Comparison of ENCODE assay signal across 12 cellular contexts in genomic region chr20:16459019-16459700, GRCh38.
DNase-seq lines count a peak whose midpoint lies in the region; ATAC-seq and TF ChIP-seq lines count a peak whose summit lies in the region.
"Had no signal": no experiment of that assay in that cellular context is flagged by ENCODE, and none has a peak within 500 bp of the region (broad histone marks: within the 10 kb centered on the region; RNA-seq: fewer than 3 reads in every experiment).

No MANE protein-coding gene starts in this region.

- no peak overlapping the region; the same call in 1 of the 2 replicates for H3K4me2 ChIP-seq in IMR-90 (ENCODE audit: low read depth, low read length)

- no CpG with 5 or more reads among the region's 1 CpG for WGBS in IMR-90 (ENCODE audit: extremely low coverage in 2 of 2, insufficient read length in 1 of 2), 2 experiments
- WGBS in right lobe of liver (ENCODE audit: insufficient coverage, low coverage, low lambda C conversion rate, missing lambda C conversion rate), result 40% methylated on average over 1 of the region's 1 CpG

- intact Hi-C loops in IMR-90 (cut with micrococcal nuclease) (no loop called here), right lobe of liver (cut with DNase I) (no loop called here)

- no peak overlapping the region for H2BK120ac ChIP-seq in IMR-90 (ENCODE audit: low read depth, low read length)

- H3K36me3 ChIP-seq in IMR-90 (ENCODE audit: control insufficient read depth, insufficient read depth, low read length) (no peaks in the 10 kb centered on the region), right lobe of liver (no peaks in the 10 kb centered on the region)
- H3K36me3 ChIP-seq: ascending aorta had no signal

- H3K4me1 ChIP-seq in IMR-90 (ENCODE audit: control insufficient read depth, insufficient read depth, low read length) (0 out of 2 replicates have a peak, but pooled peaks cover 2% of the 10 kb centered on the region), right lobe of liver (no peaks in the 10 kb centered on the region)

- no peak overlapping the region for H4K91ac ChIP-seq in IMR-90 (ENCODE audit: insufficient read depth, low read depth, low read length)

- H4K5ac ChIP-seq in IMR-90 (ENCODE audit: low read depth, low read length), result no peak overlapping the region

- H3K9me3 ChIP-seq in IMR-90 (ENCODE audit: control insufficient read depth, insufficient read depth, low read length), result no peaks in the 10 kb centered on the region
- H3K9me3 ChIP-seq in right lobe of liver, result no peaks in the 10 kb centered on the region
- H3K9me3 ChIP-seq: ascending aorta had no signal

- H3K23ac ChIP-seq in IMR-90 (ENCODE audit: low read depth, low read length), result no peak overlapping the region

- no peak overlapping the region for H2AK5ac ChIP-seq in IMR-90 (ENCODE audit: low read depth, low read length)

- TF ChIP-seq CTCF in IMR-90 (conservative IDR thresholded peaks at IDR 0.05; ENCODE audit: low read depth, low read length) (no peak), choroid plexus epithelial cell (conservative IDR thresholded peaks at IDR 0.05; ENCODE audit: low read depth, low read length) (no peak), right lobe of liver (IDR thresholded peaks at IDR 0.05) (no peak), coronary artery (IDR thresholded peaks at IDR 0.05) (no peak)

- no TSS peak for BruUV-seq in IMR-90 (replicated peaks; lab: Mats Ljungman, UMichigan)

- no peaks in the 10 kb centered on the region for H3K27me3 ChIP-seq in IMR-90 (ENCODE audit: control insufficient read depth, insufficient read depth, low read length)
- no peaks in the 10 kb centered on the region for H3K27me3 ChIP-seq in right lobe of liver
- H3K27me3 ChIP-seq: ascending aorta had no signal

- DNase-seq in A172 (ENCODE audit: low spot score), result peak; percentile 64
- peak; percentile 85 for DNase-seq in IMR-90
- peak; percentile 87 for DNase-seq in choroid plexus epithelial cell (ENCODE audit: low read depth)
- no peak for DNase-seq in right lobe of liver
- no peak for DNase-seq in SKM-1 (lab: John Stamatoyannopoulos, UW; ENCODE audit: unreplicated experiment)
- no peak for DNase-seq in coronary artery (ENCODE audit: low spot score)
- no peak for DNase-seq in NCI-H1092 (lab: John Stamatoyannopoulos, UW)
- DNase-seq in COLO829 (ENCODE audit: low spot score), result no peak
- DNase-seq: activated CD4-positive, alpha-beta T cell treated with anti-CD3 and anti-CD28 coated beads for 48 hours; AML-193 had no signal

- peak overlapping the region; percentile 45 for H2AFZ ChIP-seq in IMR-90 (replicated peaks; ENCODE audit: low read length, poor library complexity)

- H2BK15ac ChIP-seq in IMR-90 (ENCODE audit: low read depth, low read length), result no peak overlapping the region

- in situ Hi-C loops in IMR-90 (cut with MboI; ENCODE audit: low sequenced_read_pairs), result no loop called here

- no peak for TF ChIP-seq RAD21 in IMR-90 (IDR thresholded peaks at IDR 0.05; ENCODE audit: low read length)

- H3K56ac ChIP-seq in IMR-90 (ENCODE audit: extremely low read depth, insufficient read depth, low read length), result no peak overlapping the region

- no peak overlapping the region for H2BK5ac ChIP-seq in IMR-90 (ENCODE audit: low read depth, low read length, poor library complexity, severe bottlenecking)

- no peak overlapping the region for H4K8ac ChIP-seq in IMR-90 (ENCODE audit: low read depth in 2 of 2, low read length in 2 of 2)

- no peak overlapping the region for H2BK20ac ChIP-seq in IMR-90 (ENCODE audit: low read depth, low read length)

- H3K4me3 ChIP-seq in IMR-90 (ENCODE audit: insufficient read depth, low read depth, low read length), result no peak overlapping the region
- no peak overlapping the region for H3K4me3 ChIP-seq in choroid plexus epithelial cell (ENCODE audit: low read depth, low read length)
- no peak overlapping the region for H3K4me3 ChIP-seq in right lobe of liver
- no peak overlapping the region for H3K4me3 ChIP-seq in coronary artery
- H3K4me3 ChIP-seq: ascending aorta, skin epidermis had no signal

- CTCF ChIA-PET in IMR-90 (lab: Yijun Ruan, JAX), result no interaction called here

- peak; percentile 95 for ATAC-seq in IMR-90 (ENCODE audit: low read depth)
- peak; percentile 42 to 83 (median 52) for ATAC-seq in right lobe of liver

- no peak overlapping the region for H2AK9ac ChIP-seq in IMR-90 (replicated peaks; ENCODE audit: low read depth, low read length, poor library complexity)

- no peak overlapping the region for H3K18ac ChIP-seq in IMR-90 (ENCODE audit: low read depth, low read length)

- dilution Hi-C loops in IMR-90 (cut with HindIII; ENCODE audit: low sequenced_read_pairs, unreplicated experiment), result no loop called here

- no peak overlapping the region for H3K14ac ChIP-seq in IMR-90 (replicated peaks; ENCODE audit: low read depth, low read length)

- H3K79me1 ChIP-seq in IMR-90 (ENCODE audit: low read depth in 1 of 2, low read length in 2 of 2), result no peaks in the 10 kb centered on the region; a peak in 1 of 4 replicates

- H3K4ac ChIP-seq in IMR-90 (ENCODE audit: low read depth, low read length), result no peak overlapping the region

- no peak overlapping the region for H3K9ac ChIP-seq in IMR-90 (ENCODE audit: low read depth, low read length)

- H4K20me1 ChIP-seq in IMR-90 (ENCODE audit: insufficient read depth, low read length), result no peaks in the 10 kb centered on the region

- POLR2A ChIA-PET in IMR-90 (lab: Charles Lee; ENCODE audit: unreplicated experiment), result no interaction called here

- H3K27ac ChIP-seq in IMR-90 (ENCODE audit: insufficient read depth, low read length) (no peak overlapping the region), right lobe of liver (no peak overlapping the region), coronary artery (no peak overlapping the region)
- H3K27ac ChIP-seq: ascending aorta had no signal

- H3K9me1 ChIP-seq in IMR-90 (ENCODE audit: insufficient read depth, low read length), result no peaks in the 10 kb centered on the region

- TF ChIP-seq POLR2A in IMR-90 (IDR thresholded peaks at IDR 0.05; ENCODE audit: low read depth, low read length) (no peak), right lobe of liver (IDR thresholded peaks at IDR 0.05) (no peak)

TF ChIP-seq in IMR-90, 13 proteins besides CTCF, POLR2A, EP300 and RAD21:
- TF ChIP-seq MXI1 (IDR thresholded peaks at IDR 0.05; ENCODE audit: borderline replicate concordance, low read depth, low read length), result no peak
- peak; percentile 69; the same call in 1 of the 2 replicates for TF ChIP-seq FOS (IDR thresholded peaks at IDR 0.05; ENCODE audit: low read depth, low read length)

Comparison
In these comparisons a context has a peak if more than half of its experiments do, and no peak if none do; other contexts are left out.
1. DNase-seq: peak in A172 (single experiment), IMR-90 (single experiment) and choroid plexus epithelial cell (single experiment); none in right lobe of liver (0 of 3), SKM-1 (single experiment), coronary artery (single experiment), NCI-H1092 (single experiment) and COLO829 (single experiment).